ENCODE assay signal across 31 cellular contexts in genomic region chr7:37961251-37961650, GRCh38. TPM values are rescaled to one million over a fixed set of nuclear protein-coding genes. Genes with fewer than 3 reads are reported as not detected.
"Had no signal": no experiment of that assay in that cellular context is flagged by ENCODE, and none has a peak within 500 bp of the region (broad histone marks: within the 10 kb centered on the region; RNA-seq: fewer than 3 reads in every experiment).

No MANE protein-coding gene starts in this region.

- H3K9me3 ChIP-seq: ascending aorta, breast epithelium, colonic mucosa, esophagus squamous epithelium had no signal

- H3K4me3 ChIP-seq: ascending aorta, breast epithelium, cardiac muscle cell, colonic mucosa, esophagus squamous epithelium had no signal

- H3K9me3 Mint-ChIP-seq: activated CD4-positive, alpha-beta memory T cell treated with anti-CD3 and anti-CD28 coated beads, Interleukin-2, amount 10 ng/mL, durations not matched to agents 7 days and 5 days; activated CD4-positive, alpha-beta T cell treated with anti-CD3 and anti-CD28 coated beads, Interleukin-2, amount 10 ng/mL, durations not matched to agents 7 days and 5 days; activated naive CD4-positive, alpha-beta T cell treated with anti-CD3 and anti-CD28 coated beads, Interleukin-2, amount 10 ng/mL, durations not matched to agents 7 days and 5 days; activated naive CD4-positive, alpha-beta T cell treated with anti-CD3 and anti-CD28 coated beads, Interleukin-2, amount 50 U/mL, for 72 hours; activated naive CD8-positive, alpha-beta T cell treated with anti-CD3 and anti-CD28 coated beads, Interleukin-2, amount 10 ng/mL, durations not matched to agents 7 days and 5 days; activated T-cell treated with anti-CD3 and anti-CD28 coated beads, Interleukin-2, amount 50 U/mL, for 24 hours; activated T-cell treated with anti-CD3 and anti-CD28 coated beads, Interleukin-2, amount 50 U/mL, for 72 hours; brain; T-helper 2 cell treated with Interferon-gamma antibody and Interleukin-4, amounts not matched to agents 5 μg/mL and 100 μg/mL, for 36 hours; WTC11 had no signal

- H3K36me3 Mint-ChIP-seq: activated naive CD4-positive, alpha-beta T cell treated with anti-CD3 and anti-CD28 coated beads, Interleukin-2, amount 10 ng/mL, durations not matched to agents 7 days and 5 days; activated naive CD4-positive, alpha-beta T cell treated with anti-CD3 and anti-CD28 coated beads, Interleukin-2, amount 50 U/mL, for 72 hours; activated naive CD8-positive, alpha-beta T cell treated with anti-CD3 and anti-CD28 coated beads, Interleukin-2, amount 10 ng/mL, durations not matched to agents 7 days and 5 days; brain; WTC11 had no signal

- H3K27me3 ChIP-seq: ascending aorta, breast epithelium, cardiac muscle cell, colonic mucosa, esophagus squamous epithelium had no signal

- H3K27ac ChIP-seq: ascending aorta, breast epithelium, cardiac muscle cell, colonic mucosa, epithelial cell of prostate, esophagus squamous epithelium, VCaP had no signal

- H3K4me1 Mint-ChIP-seq: activated CD4-positive, alpha-beta memory T cell treated with anti-CD3 and anti-CD28 coated beads, Interleukin-2, amount 10 ng/mL, durations not matched to agents 7 days and 5 days; activated CD4-positive, alpha-beta T cell treated with anti-CD3 and anti-CD28 coated beads, Interleukin-2, amount 10 ng/mL, durations not matched to agents 7 days and 5 days; activated naive CD4-positive, alpha-beta T cell treated with anti-CD3 and anti-CD28 coated beads, Interleukin-2, amount 10 ng/mL, durations not matched to agents 7 days and 5 days; activated naive CD8-positive, alpha-beta T cell treated with anti-CD3 and anti-CD28 coated beads, Interleukin-2, amount 10 ng/mL, durations not matched to agents 7 days and 5 days; brain; T-helper 17 cell; WTC11 had no signal

- H3K27ac Mint-ChIP-seq: activated CD4-positive, alpha-beta memory T cell treated with anti-CD3 and anti-CD28 coated beads, Interleukin-2, amount 10 ng/mL, durations not matched to agents 7 days and 5 days; activated CD4-positive, alpha-beta T cell treated with anti-CD3 and anti-CD28 coated beads, Interleukin-2, amount 10 ng/mL, durations not matched to agents 7 days and 5 days; activated naive CD4-positive, alpha-beta T cell treated with anti-CD3 and anti-CD28 coated beads, Interleukin-2, amount 10 ng/mL, durations not matched to agents 7 days and 5 days; activated naive CD4-positive, alpha-beta T cell treated with anti-CD3 and anti-CD28 coated beads, Interleukin-2, amount 50 U/mL, for 72 hours; activated naive CD8-positive, alpha-beta T cell treated with anti-CD3 and anti-CD28 coated beads, Interleukin-2, amount 10 ng/mL, durations not matched to agents 7 days and 5 days; activated T-cell treated with anti-CD3 and anti-CD28 coated beads, Interleukin-2, amount 50 U/mL, for 24 hours; activated T-cell treated with anti-CD3 and anti-CD28 coated beads, Interleukin-2, amount 50 U/mL, for 72 hours; brain; T-helper 17 cell; T-helper 2 cell treated with Interferon-gamma antibody and Interleukin-4, amounts not matched to agents 5 μg/mL and 100 μg/mL, for 36 hours; WTC11 had no signal

- H3K4me3 Mint-ChIP-seq: activated CD4-positive, alpha-beta memory T cell treated with anti-CD3 and anti-CD28 coated beads, Interleukin-2, amount 10 ng/mL, durations not matched to agents 7 days and 5 days; activated CD4-positive, alpha-beta T cell treated with anti-CD3 and anti-CD28 coated beads, Interleukin-2, amount 10 ng/mL, durations not matched to agents 7 days and 5 days; activated naive CD4-positive, alpha-beta T cell treated with anti-CD3 and anti-CD28 coated beads, Interleukin-2, amount 10 ng/mL, durations not matched to agents 7 days and 5 days; activated naive CD8-positive, alpha-beta T cell treated with anti-CD3 and anti-CD28 coated beads, Interleukin-2, amount 10 ng/mL, durations not matched to agents 7 days and 5 days; activated T-cell treated with anti-CD3 and anti-CD28 coated beads, Interleukin-2, amount 50 U/mL, for 24 hours; activated T-cell treated with anti-CD3 and anti-CD28 coated beads, Interleukin-2, amount 50 U/mL, for 72 hours; brain; T-helper 17 cell; T-helper 2 cell treated with Interferon-gamma antibody and Interleukin-4, amounts not matched to agents 5 μg/mL and 100 μg/mL, for 36 hours; WTC11 had no signal

- H3K36me3 ChIP-seq: ascending aorta, breast epithelium, cardiac muscle cell, colonic mucosa, esophagus squamous epithelium had no signal

- H3K27me3 Mint-ChIP-seq: activated CD4-positive, alpha-beta T cell treated with anti-CD3 and anti-CD28 coated beads, Interleukin-2, amount 10 ng/mL, durations not matched to agents 7 days and 5 days; activated naive CD4-positive, alpha-beta T cell treated with anti-CD3 and anti-CD28 coated beads, Interleukin-2, amount 10 ng/mL, durations not matched to agents 7 days and 5 days; activated naive CD8-positive, alpha-beta T cell treated with anti-CD3 and anti-CD28 coated beads, Interleukin-2, amount 10 ng/mL, durations not matched to agents 7 days and 5 days had no signal

- DNase-seq: activated CD4-positive, alpha-beta memory T cell treated with anti-CD3 and anti-CD28 coated beads, Interleukin-2, amount 10 ng/mL, durations not matched to agents 7 days and 5 days; activated CD4-positive, alpha-beta T cell treated with anti-CD3 and anti-CD28 coated beads for 1 hour; activated CD4-positive, alpha-beta T cell treated with anti-CD3 and anti-CD28 coated beads for 4 hours; activated CD4-positive, alpha-beta T cell treated with anti-CD3 and anti-CD28 coated beads, Interleukin-2, amount 10 ng/mL, durations not matched to agents 7 days and 5 days; activated CD4-positive, alpha-beta T cell treated with anti-CD3 and anti-CD28 coated beads, Interleukin-2, amount 50 U/mL, for 4 hours; activated CD8-positive, alpha-beta memory T cell treated with anti-CD3 and anti-CD28 coated beads, Interleukin-2, amount 50 U/mL, for 48 hours; activated gamma-delta T cell; activated naive CD4-positive, alpha-beta T cell; activated naive CD4-positive, alpha-beta T cell treated with anti-CD3 and anti-CD28 coated beads, Interleukin-2, amount 10 ng/mL, durations not matched to agents 7 days and 5 days; activated naive CD8-positive, alpha-beta T cell treated with anti-CD3 and anti-CD28 coated beads, Interleukin-2, amount 10 ng/mL, durations not matched to agents 7 days and 5 days; activated T-cell treated with anti-CD3 and anti-CD28 coated beads for 4 hours; activated T-cell treated with anti-CD3 and anti-CD28 coated beads, Interleukin-2, amount 50 U/mL, for 24 hours; activated T-cell treated with anti-CD3 and anti-CD28 coated beads, Interleukin-2, amount 50 U/mL, for 72 hours; central memory CD4-positive, alpha-beta T cell; cerebellar nuclear complex; colonic mucosa; effector CD8-positive, alpha-beta T cell; esophagus squamous epithelium; head of caudate nucleus; T-helper 17 cell had no signal

- H3K4me1 ChIP-seq: ascending aorta, breast epithelium, colonic mucosa, esophagus squamous epithelium had no signal

RNA-seq across cellular contexts. Expression of gene SFRP4, which starts 44.6 kb away (rescaled TPM):
- total RNA-seq: activated CD4-positive, alpha-beta memory T cell treated with anti-CD3 and anti-CD28 coated beads, Interleukin-2, amount 10 ng/mL, durations not matched to agents 7 days and 5 days; activated CD4-positive, alpha-beta T cell treated with anti-CD3 and anti-CD28 coated beads, Interleukin-2, amount 10 ng/mL, durations not matched to agents 7 days and 5 days; activated naive CD4-positive, alpha-beta T cell treated with anti-CD3 and anti-CD28 coated beads, Interleukin-2, amount 50 U/mL, for 72 hours; activated naive CD8-positive, alpha-beta T cell treated with anti-CD3 and anti-CD28 coated beads, Interleukin-2, amount 10 ng/mL, durations not matched to agents 7 days and 5 days; activated T-cell treated with anti-CD3 and anti-CD28 coated beads, Interleukin-2, amount 50 U/mL, for 72 hours; dermis microvascular lymphatic vessel endothelial cell; endothelial cell of umbilical vein; T-helper 17 cell had no signal
- polyA plus RNA-seq: endothelial cell of umbilical vein had no signal
